In the genomic region with DNA sequence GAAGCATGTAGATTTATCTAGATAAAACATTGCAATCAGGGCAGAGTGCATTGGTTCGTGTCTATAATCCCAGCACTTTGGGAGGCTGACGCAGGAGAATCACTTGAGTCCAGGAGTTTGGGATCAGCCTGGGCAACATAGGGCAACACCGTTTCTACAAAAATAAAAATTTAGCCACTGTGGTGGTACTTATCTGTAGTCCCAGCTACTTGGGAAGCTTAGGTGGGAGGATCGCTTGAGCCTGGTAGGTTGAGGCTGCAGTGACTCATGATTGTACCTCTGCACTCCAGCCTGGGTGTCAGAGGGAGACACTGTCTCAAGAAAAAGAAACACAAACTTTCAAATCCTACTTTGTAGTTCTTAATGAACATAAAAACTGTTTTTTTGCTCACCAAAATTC, we compare ENCODE assay signal across 1 cellular context.
A peak's percentile ranks its signal among the peaks of the same experiment; 100 is the strongest.
TF ChIP-seq lines count a peak whose summit lies in the region.

No MANE protein-coding gene starts in this region.

TF ChIP-seq in K562, 482 proteins besides CTCF, POLR2A, EP300 and RAD21 (continued from another document and continues in another):
- TF ChIP-seq SIX5 (IDR thresholded peaks at IDR 0.05; ENCODE audit: borderline replicate concordance in 1 of 2, insufficient read depth in 1 of 2, low read depth in 1 of 2, low read length in 2 of 2), result no peak
- no peak for TF ChIP-seq BACH1 (tag; IDR thresholded peaks at IDR 0.05)
- no peak for TF ChIP-seq KLF10 (CRISPR knock-in tag; IDR thresholded peaks at IDR 0.05)
- TF ChIP-seq, protein P1, sequence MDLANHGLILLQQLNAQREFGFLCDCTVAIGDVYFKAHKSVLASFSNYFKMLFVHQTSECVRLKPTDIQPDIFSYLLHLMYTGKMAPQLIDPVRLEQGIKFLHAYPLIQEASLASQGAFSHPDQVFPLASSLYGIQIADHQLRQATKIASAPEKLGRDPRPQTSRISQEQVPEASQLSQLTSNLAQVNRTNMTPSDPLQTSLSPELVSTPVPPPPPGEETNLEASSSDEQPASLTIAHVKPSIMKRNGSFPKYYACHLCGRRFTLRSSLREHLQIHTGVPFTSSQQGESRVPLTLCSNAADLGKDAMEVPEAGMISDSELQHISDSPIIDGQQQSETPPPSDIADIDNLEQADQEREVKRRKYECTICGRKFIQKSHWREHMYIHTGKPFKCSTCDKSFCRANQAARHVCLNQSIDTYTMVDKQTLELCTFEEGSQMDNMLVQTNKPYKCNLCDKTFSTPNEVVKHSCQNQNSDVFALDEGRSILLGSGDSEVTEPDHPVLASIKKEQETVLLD (IDR thresholded peaks at IDR 0.05), result peak; percentile 34; the same call in 1 of the 2 replicates
- TF ChIP-seq SMARCA4 (IDR thresholded peaks at IDR 0.05), result peak; percentile 94
- 0 out of 2 replicates have a peak, but pooled peaks have one; percentile 43 for TF ChIP-seq KLF16 (IDR thresholded peaks at IDR 0.05)
- no peak for TF ChIP-seq ZNF584 (CRISPR knock-in tag; IDR thresholded peaks at IDR 0.05; ENCODE audit: low read depth)
- TF ChIP-seq, protein P2, sequence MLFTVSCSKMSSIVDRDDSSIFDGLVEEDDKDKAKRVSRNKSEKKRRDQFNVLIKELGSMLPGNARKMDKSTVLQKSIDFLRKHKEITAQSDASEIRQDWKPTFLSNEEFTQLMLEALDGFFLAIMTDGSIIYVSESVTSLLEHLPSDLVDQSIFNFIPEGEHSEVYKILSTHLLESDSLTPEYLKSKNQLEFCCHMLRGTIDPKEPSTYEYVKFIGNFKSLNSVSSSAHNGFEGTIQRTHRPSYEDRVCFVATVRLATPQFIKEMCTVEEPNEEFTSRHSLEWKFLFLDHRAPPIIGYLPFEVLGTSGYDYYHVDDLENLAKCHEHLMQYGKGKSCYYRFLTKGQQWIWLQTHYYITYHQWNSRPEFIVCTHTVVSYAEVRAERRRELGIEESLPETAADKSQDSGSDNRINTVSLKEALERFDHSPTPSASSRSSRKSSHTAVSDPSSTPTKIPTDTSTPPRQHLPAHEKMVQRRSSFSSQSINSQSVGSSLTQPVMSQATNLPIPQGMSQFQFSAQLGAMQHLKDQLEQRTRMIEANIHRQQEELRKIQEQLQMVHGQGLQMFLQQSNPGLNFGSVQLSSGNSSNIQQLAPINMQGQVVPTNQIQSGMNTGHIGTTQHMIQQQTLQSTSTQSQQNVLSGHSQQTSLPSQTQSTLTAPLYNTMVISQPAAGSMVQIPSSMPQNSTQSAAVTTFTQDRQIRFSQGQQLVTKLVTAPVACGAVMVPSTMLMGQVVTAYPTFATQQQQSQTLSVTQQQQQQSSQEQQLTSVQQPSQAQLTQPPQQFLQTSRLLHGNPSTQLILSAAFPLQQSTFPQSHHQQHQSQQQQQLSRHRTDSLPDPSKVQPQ (CRISPR knock-in tag; IDR thresholded peaks at IDR 0.05; ENCODE audit: borderline replicate concordance), result no peak
- TF ChIP-seq GABPA (tag; conservative IDR thresholded peaks at IDR 0.05; ENCODE audit: low read depth), result no peak
- no peak for TF ChIP-seq PTBP1 (IDR thresholded peaks at IDR 0.05; ENCODE audit: low read depth, low read length)
- TF ChIP-seq, protein P3, sequence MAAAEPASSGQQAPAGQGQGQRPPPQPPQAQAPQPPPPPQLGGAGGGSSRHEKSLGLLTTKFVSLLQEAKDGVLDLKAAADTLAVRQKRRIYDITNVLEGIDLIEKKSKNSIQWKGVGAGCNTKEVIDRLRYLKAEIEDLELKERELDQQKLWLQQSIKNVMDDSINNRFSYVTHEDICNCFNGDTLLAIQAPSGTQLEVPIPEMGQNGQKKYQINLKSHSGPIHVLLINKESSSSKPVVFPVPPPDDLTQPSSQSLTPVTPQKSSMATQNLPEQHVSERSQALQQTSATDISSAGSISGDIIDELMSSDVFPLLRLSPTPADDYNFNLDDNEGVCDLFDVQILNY (CRISPR knock-in tag; IDR thresholded peaks at IDR 0.05), result no peak
- TF ChIP-seq, protein P4, sequence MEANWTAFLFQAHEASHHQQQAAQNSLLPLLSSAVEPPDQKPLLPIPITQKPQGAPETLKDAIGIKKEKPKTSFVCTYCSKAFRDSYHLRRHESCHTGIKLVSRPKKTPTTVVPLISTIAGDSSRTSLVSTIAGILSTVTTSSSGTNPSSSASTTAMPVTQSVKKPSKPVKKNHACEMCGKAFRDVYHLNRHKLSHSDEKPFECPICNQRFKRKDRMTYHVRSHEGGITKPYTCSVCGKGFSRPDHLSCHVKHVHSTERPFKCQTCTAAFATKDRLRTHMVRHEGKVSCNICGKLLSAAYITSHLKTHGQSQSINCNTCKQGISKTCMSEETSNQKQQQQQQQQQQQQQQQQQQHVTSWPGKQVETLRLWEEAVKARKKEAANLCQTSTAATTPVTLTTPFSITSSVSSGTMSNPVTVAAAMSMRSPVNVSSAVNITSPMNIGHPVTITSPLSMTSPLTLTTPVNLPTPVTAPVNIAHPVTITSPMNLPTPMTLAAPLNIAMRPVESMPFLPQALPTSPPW (CRISPR knock-in tag; IDR thresholded peaks at IDR 0.05), result peak; percentile 26; the same call in 1 of the 2 replicates
- TF ChIP-seq ERF (CRISPR knock-in tag; IDR thresholded peaks at IDR 0.05), result no peak
- TF ChIP-seq SREBF1 (IDR thresholded peaks at IDR 0.05; ENCODE audit: borderline replicate concordance, low read depth, low read length), result no peak
- no peak for TF ChIP-seq ZFPM2 (CRISPR knock-in tag; IDR thresholded peaks at IDR 0.05)
- TF ChIP-seq FOXP1 (CRISPR knock-in tag; IDR thresholded peaks at IDR 0.05), result no peak
- no peak for TF ChIP-seq MAFK (IDR thresholded peaks at IDR 0.05; ENCODE audit: low read length)
- TF ChIP-seq ASH1L (IDR thresholded peaks at IDR 0.05; ENCODE audit: borderline replicate concordance, low read depth, partially characterized antibody), result no peak
- no peak for TF ChIP-seq NCOA6 (IDR thresholded peaks at IDR 0.05)
- TF ChIP-seq ZNF184 (CRISPR knock-in tag; IDR thresholded peaks at IDR 0.05), result no peak
- TF ChIP-seq HDAC8 (tag; IDR thresholded peaks at IDR 0.05), result no peak
- no peak for TF ChIP-seq YBX1 (IDR thresholded peaks at IDR 0.05)
- TF ChIP-seq MCM3 (IDR thresholded peaks at IDR 0.05), result no peak
- TF ChIP-seq EWSR1 (IDR thresholded peaks at IDR 0.05; ENCODE audit: borderline replicate concordance, low read depth, partially characterized antibody), result no peak
- TF ChIP-seq, protein P5, sequence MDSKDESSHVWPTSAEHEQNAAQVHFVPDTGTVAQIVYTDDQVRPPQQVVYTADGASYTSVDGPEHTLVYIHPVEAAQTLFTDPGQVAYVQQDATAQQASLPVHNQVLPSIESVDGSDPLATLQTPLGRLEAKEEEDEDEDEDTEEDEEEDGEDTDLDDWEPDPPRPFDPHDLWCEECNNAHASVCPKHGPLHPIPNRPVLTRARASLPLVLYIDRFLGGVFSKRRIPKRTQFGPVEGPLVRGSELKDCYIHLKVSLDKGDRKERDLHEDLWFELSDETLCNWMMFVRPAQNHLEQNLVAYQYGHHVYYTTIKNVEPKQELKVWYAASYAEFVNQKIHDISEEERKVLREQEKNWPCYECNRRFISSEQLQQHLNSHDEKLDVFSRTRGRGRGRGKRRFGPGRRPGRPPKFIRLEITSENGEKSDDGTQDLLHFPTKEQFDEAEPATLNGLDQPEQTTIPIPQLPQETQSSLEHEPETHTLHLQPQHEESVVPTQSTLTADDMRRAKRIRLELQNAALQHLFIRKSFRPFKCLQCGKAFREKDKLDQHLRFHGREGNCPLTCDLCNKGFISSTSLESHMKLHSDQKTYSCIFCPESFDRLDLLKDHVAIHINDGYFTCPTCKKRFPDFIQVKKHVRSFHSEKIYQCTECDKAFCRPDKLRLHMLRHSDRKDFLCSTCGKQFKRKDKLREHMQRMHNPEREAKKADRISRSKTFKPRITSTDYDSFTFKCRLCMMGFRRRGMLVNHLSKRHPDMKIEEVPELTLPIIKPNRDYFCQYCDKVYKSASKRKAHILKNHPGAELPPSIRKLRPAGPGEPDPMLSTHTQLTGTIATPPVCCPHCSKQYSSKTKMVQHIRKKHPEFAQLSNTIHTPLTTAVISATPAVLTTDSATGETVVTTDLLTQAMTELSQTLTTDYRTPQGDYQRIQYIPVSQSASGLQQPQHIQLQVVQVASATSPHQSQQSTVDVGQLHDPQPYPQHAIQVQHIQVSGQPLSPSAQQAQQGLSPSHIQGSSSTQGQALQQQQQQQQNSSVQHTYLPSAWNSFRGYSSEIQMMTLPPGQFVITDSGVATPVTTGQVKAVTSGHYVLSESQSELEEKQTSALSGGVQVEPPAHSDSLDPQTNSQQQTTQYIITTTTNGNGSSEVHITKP (IDR thresholded peaks at IDR 0.05; ENCODE audit: partially characterized antibody), result no peak
- TF ChIP-seq, protein P6, sequence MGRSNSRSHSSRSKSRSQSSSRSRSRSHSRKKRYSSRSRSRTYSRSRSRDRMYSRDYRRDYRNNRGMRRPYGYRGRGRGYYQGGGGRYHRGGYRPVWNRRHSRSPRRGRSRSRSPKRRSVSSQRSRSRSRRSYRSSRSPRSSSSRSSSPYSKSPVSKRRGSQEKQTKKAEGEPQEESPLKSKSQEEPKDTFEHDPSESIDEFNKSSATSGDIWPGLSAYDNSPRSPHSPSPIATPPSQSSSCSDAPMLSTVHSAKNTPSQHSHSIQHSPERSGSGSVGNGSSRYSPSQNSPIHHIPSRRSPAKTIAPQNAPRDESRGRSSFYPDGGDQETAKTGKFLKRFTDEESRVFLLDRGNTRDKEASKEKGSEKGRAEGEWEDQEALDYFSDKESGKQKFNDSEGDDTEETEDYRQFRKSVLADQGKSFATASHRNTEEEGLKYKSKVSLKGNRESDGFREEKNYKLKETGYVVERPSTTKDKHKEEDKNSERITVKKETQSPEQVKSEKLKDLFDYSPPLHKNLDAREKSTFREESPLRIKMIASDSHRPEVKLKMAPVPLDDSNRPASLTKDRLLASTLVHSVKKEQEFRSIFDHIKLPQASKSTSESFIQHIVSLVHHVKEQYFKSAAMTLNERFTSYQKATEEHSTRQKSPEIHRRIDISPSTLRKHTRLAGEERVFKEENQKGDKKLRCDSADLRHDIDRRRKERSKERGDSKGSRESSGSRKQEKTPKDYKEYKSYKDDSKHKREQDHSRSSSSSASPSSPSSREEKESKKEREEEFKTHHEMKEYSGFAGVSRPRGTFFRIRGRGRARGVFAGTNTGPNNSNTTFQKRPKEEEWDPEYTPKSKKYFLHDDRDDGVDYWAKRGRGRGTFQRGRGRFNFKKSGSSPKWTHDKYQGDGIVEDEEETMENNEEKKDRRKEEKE (IDR thresholded peaks at IDR 0.05; ENCODE audit: borderline replicate concordance in 1 of 2, control insufficient read depth in 1 of 2, low read depth in 2 of 2, low read length in 1 of 2), result 0 out of 4 replicates have a peak, but pooled peaks of 1 of the 2 experiments have one; percentile 44
- TF ChIP-seq BDP1 (IDR thresholded peaks at IDR 0.05; ENCODE audit: insufficient read depth, insufficient read length), result no peak
- no peak for TF ChIP-seq RB1 (IDR thresholded peaks at IDR 0.05; ENCODE audit: low read depth)
- TF ChIP-seq POLR3A (IDR thresholded peaks at IDR 0.05; ENCODE audit: borderline replicate concordance, extremely low read depth, insufficient read depth, insufficient read length), result no peak
- no peak for TF ChIP-seq ZNF780A (CRISPR knock-in tag; IDR thresholded peaks at IDR 0.05)
- TF ChIP-seq, protein P7, sequence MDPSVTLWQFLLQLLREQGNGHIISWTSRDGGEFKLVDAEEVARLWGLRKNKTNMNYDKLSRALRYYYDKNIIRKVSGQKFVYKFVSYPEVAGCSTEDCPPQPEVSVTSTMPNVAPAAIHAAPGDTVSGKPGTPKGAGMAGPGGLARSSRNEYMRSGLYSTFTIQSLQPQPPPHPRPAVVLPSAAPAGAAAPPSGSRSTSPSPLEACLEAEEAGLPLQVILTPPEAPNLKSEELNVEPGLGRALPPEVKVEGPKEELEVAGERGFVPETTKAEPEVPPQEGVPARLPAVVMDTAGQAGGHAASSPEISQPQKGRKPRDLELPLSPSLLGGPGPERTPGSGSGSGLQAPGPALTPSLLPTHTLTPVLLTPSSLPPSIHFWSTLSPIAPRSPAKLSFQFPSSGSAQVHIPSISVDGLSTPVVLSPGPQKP (CRISPR knock-in tag; IDR thresholded peaks at IDR 0.05), result no peak
- peak; percentile 93 for TF ChIP-seq SMARCE1 (IDR thresholded peaks at IDR 0.05)
- TF ChIP-seq DIDO1 (tag; IDR thresholded peaks at IDR 0.05; ENCODE audit: low read depth), result no peak
- no peak for TF ChIP-seq C11orf30 (IDR thresholded peaks at IDR 0.05; ENCODE audit: low read depth)
- no peak for TF ChIP-seq FOXK1 (CRISPR knock-in tag; IDR thresholded peaks at IDR 0.05; ENCODE audit: borderline replicate concordance)
- no peak for TF ChIP-seq SMC3 (conservative IDR thresholded peaks at IDR 0.05; ENCODE audit: insufficient read depth, low read depth, low read length)
- TF ChIP-seq ZNF830 (CRISPR knock-in tag; IDR thresholded peaks at IDR 0.05), result no peak
- TF ChIP-seq ELF1 (tag; IDR thresholded peaks at IDR 0.05), result no peak
- TF ChIP-seq TARDBP (IDR thresholded peaks at IDR 0.05), result no peak
